Comparison of ENCODE assay signal across 8 cellular contexts in genomic region chr19:4676955-4677731, GRCh38. TPM values are rescaled to one million over a fixed set of nuclear protein-coding genes. Genes with fewer than 3 reads are reported as not detected.
DNase-seq lines count a peak whose midpoint lies in the region; FAIRE-seq and TF ChIP-seq lines count a peak whose summit lies in the region.

No MANE protein-coding gene starts in this region.

- BruUV-seq in endothelial cell of umbilical vein (replicated peaks; lab: Mats Ljungman, UMichigan) = no TSS peak

- TF ChIP-seq POLR2A in endothelial cell of umbilical vein (IDR thresholded peaks at IDR 0.05; ENCODE audit: low read depth, low read length) = no peak

- no peaks in the 10 kb centered on the region for H3K27me3 ChIP-seq in endothelial cell of umbilical vein (ENCODE audit: control insufficient read depth in 2 of 2, insufficient read depth in 2 of 2, low read length in 2 of 2)

- dilution Hi-C loops in endothelial cell of umbilical vein (cut with MboI; ENCODE audit: extremely low pct_ligation_motif_present, low sequenced_read_pairs) = no loop called here

- H3K79me2 ChIP-seq in endothelial cell of umbilical vein (ENCODE audit: control insufficient read depth, insufficient read depth, low read length) = no peaks in the 10 kb centered on the region

- H3K4me1 ChIP-seq in endothelial cell of umbilical vein (ENCODE audit: control insufficient read depth, extremely low read depth, insufficient read depth, low read length) = no peaks in the 10 kb centered on the region

- no peak overlapping the region for H2AFZ ChIP-seq in endothelial cell of umbilical vein (ENCODE audit: low read depth, low read length)

- peak; percentile 32 to 60 for TF ChIP-seq CTCF in endothelial cell of umbilical vein (IDR thresholded peaks at IDR 0.05; ENCODE audit: extremely low read depth in 1 of 2, insufficient read depth in 1 of 2, low read depth in 1 of 2, low read length in 2 of 2)
- peak; percentile 45 for TF ChIP-seq CTCF in nephron progenitor cell (IDR thresholded peaks at IDR 0.05)

- no peak overlapping the region for H3K4me3 Mint-ChIP-seq in nephron progenitor cell

- H3K4me3 ChIP-seq in endothelial cell of umbilical vein (replicated peaks in 1 of 3; ENCODE audit: insufficient read depth in 1 of 3, low read depth in 1 of 3, low read length in 3 of 3) = no peak overlapping the region

- intact Hi-C loops in endothelial cell of umbilical vein (cut with micrococcal nuclease) = no loop called here

- peaks cover 2 to 15% of the 10 kb centered on the region in 2 experiments for H3K36me3 ChIP-seq in endothelial cell of umbilical vein (ENCODE audit: control insufficient read depth in 2 of 2, extremely low read depth in 1 of 2, insufficient read depth in 2 of 2, low read length in 2 of 2)

- H3K9me3 ChIP-seq in endothelial cell of umbilical vein (replicated peaks; ENCODE audit: control insufficient read depth, insufficient read depth, low read length) = no peaks in the 10 kb centered on the region

- H3K27me3 Mint-ChIP-seq in nephron progenitor cell (ENCODE audit: low read depth, poor library complexity) = peaks cover 4% of the 10 kb centered on the region

- peaks cover 27% of the 10 kb centered on the region for H3K36me3 Mint-ChIP-seq in nephron progenitor cell (ENCODE audit: low read depth)

- no peaks in the 10 kb centered on the region for H3K9me3 Mint-ChIP-seq in nephron progenitor cell

- DNase-seq in Ammon's horn (ENCODE audit: low spot score) = peak; percentile 26
- peak; percentile 45 for DNase-seq in H4 (ENCODE audit: low spot score)
- peak; percentile 37 for DNase-seq in SK-N-DZ (ENCODE audit: low spot score)
- peak; percentile 18 for DNase-seq in endothelial cell of umbilical vein (ENCODE audit: low read depth, low spot score)
- peak; percentile 50 for DNase-seq in nephron progenitor cell
- DNase-seq in NCI-H774 (lab: John Stamatoyannopoulos, UW) = no peak
- no peak for DNase-seq in NCI-H1092 treated with DMSO at 0.1 percent for 48 hours (lab: John Stamatoyannopoulos, UW)
- DNase-seq in GM19238 (ENCODE audit: insufficient read length, low spot score) = no peak

- H4K20me1 ChIP-seq in endothelial cell of umbilical vein (replicated peaks; ENCODE audit: control insufficient read depth, extremely low read depth, insufficient read depth, low read length) = no peaks in the 10 kb centered on the region

- H3K9me1 ChIP-seq in endothelial cell of umbilical vein (replicated peaks; ENCODE audit: control insufficient read depth, extremely low read depth, insufficient read depth, low read length) = no peaks in the 10 kb centered on the region

- POLR2A ChIA-PET in endothelial cell of umbilical vein (lab: Charles Lee) = no interaction called here

- CTCF ChIA-PET in endothelial cell of umbilical vein (lab: Charles Lee) = interaction anchor here (0.6 to 1.5 kb wide), 5 partner anchors 11 to 44 kb away, joined by 3 to 5 read pairs (median 4); no protein-coding TSS in a partner anchor

- peak; percentile 38 for FAIRE-seq in endothelial cell of umbilical vein (lab: Jason Lieb, UNC)

- H3K4me2 ChIP-seq in endothelial cell of umbilical vein (ENCODE audit: insufficient read depth, low read length) = no peak overlapping the region

- no peak overlapping the region for H3K27ac ChIP-seq in endothelial cell of umbilical vein (ENCODE audit: insufficient read depth, low read depth, low read length)

- peak overlapping the region; percentile 39 for H3K27ac Mint-ChIP-seq in nephron progenitor cell

- H3K4me1 Mint-ChIP-seq in nephron progenitor cell = peaks cover 31% of the 10 kb centered on the region

- H3K9ac ChIP-seq in endothelial cell of umbilical vein (replicated peaks; ENCODE audit: extremely low read depth, insufficient read depth, low read length) = no peak overlapping the region

TF ChIP-seq in endothelial cell of umbilical vein, 7 proteins besides CTCF, POLR2A, EP300 and RAD21:
- TF ChIP-seq MYC (IDR thresholded peaks at IDR 0.05; ENCODE audit: low read depth, low read length) (no peak), JUN (IDR thresholded peaks at IDR 0.05; ENCODE audit: borderline replicate concordance, insufficient read depth, insufficient read length, low read depth) (no peak), FOS (IDR thresholded peaks at IDR 0.05; ENCODE audit: borderline replicate concordance, insufficient read depth, low read length) (no peak), GATA2 (IDR thresholded peaks at IDR 0.05; ENCODE audit: insufficient read depth, insufficient read length, low read depth, low read length) (no peak), EZH2 (IDR thresholded peaks at IDR 0.05; ENCODE audit: borderline replicate concordance, low read depth, low read length, severe bottlenecking) (no peak), MAX (IDR thresholded peaks at IDR 0.05; ENCODE audit: insufficient read depth, insufficient read length) (no peak), POLR2AphosphoS5 (IDR thresholded peaks at IDR 0.05; ENCODE audit: insufficient read depth, low read depth, low read length) (no peak)

RNA-seq across cellular contexts. Expression of gene MYDGF, which starts 7.0 kb away (rescaled TPM):
- 165 and 192 TPM in 2 replicates for total RNA-seq in H4 (2014; rRNA removed; shearing (Covaris generic))
- polyA plus RNA-seq in SK-N-DZ (2014; cell fraction: cytosol; rRNA removed) = 66.4 and 72.3 TPM in 2 replicates
- polyA plus RNA-seq in SK-N-DZ (2014; cell fraction: nucleus; rRNA removed) = 38.4 and 39.3 TPM in 2 replicates
- total RNA-seq in endothelial cell of umbilical vein = 187 and 191 TPM in 2 replicates
- polyA plus RNA-seq in endothelial cell of umbilical vein = 337 and 358 TPM in 2 replicates
- polyA plus RNA-seq in endothelial cell of umbilical vein (2011; cell fraction: cytosol; rRNA removed) = 276 and 354 TPM in 2 replicates
- 112 and 113 TPM in 2 replicates for polyA plus RNA-seq in endothelial cell of umbilical vein (2011; cell fraction: nucleus; rRNA removed)
- polyA plus RNA-seq in endothelial cell of umbilical vein (2012) = 316 and 352 TPM in 2 replicates
- polyA minus RNA-seq in endothelial cell of umbilical vein = 78.9 and 81.8 TPM in 2 replicates
- polyA minus RNA-seq in endothelial cell of umbilical vein (2011; cell fraction: cytosol; rRNA and poly(A)+ RNA removed) = 54.6 TPM
- polyA minus RNA-seq in endothelial cell of umbilical vein (2011; cell fraction: nucleus; rRNA and poly(A)+ RNA removed) = 20.1 and 38.7 TPM in 2 replicates

RNA-seq across cellular contexts. Expression of gene TNFAIP8L1, which starts 37.8 kb away (rescaled TPM):
- total RNA-seq in H4 (2014; rRNA removed; shearing (Covaris generic)) = 2.7 and 2.8 TPM in 2 replicates
- polyA plus RNA-seq in SK-N-DZ (2014; cell fraction: cytosol; rRNA removed) = 5.4 and 8.5 TPM in 2 replicates
- 1.8 and 2.0 TPM in 2 replicates for polyA plus RNA-seq in SK-N-DZ (2014; cell fraction: nucleus; rRNA removed)
- 53.7 and 56.1 TPM in 2 replicates for total RNA-seq in endothelial cell of umbilical vein
- 40.0 and 44.8 TPM in 2 replicates for polyA plus RNA-seq in endothelial cell of umbilical vein
- polyA plus RNA-seq in endothelial cell of umbilical vein (2011; cell fraction: cytosol; rRNA removed) = 33.4 and 37.4 TPM in 2 replicates
- polyA plus RNA-seq in endothelial cell of umbilical vein (2011; cell fraction: nucleus; rRNA removed) = 19.3 and 19.4 TPM in 2 replicates
- 21.5 and 29.8 TPM in 2 replicates for polyA plus RNA-seq in endothelial cell of umbilical vein (2012)
- 32.6 and 35.4 TPM in 2 replicates for polyA minus RNA-seq in endothelial cell of umbilical vein
- polyA minus RNA-seq in endothelial cell of umbilical vein (2011; cell fraction: cytosol; rRNA and poly(A)+ RNA removed) = 1.2 TPM
- polyA minus RNA-seq in endothelial cell of umbilical vein (2011; cell fraction: nucleus; rRNA and poly(A)+ RNA removed) = 15.8 and 24.1 TPM in 2 replicates

RNA-seq across cellular contexts. Expression of gene DPP9, which starts 46.5 kb away (rescaled TPM):
- 27.7 and 47.5 TPM in 2 replicates for total RNA-seq in H4 (2014; rRNA removed; shearing (Covaris generic))
- polyA plus RNA-seq in SK-N-DZ (2014; cell fraction: cytosol; rRNA removed) = 17.4 and 29.8 TPM in 2 replicates
- polyA plus RNA-seq in SK-N-DZ (2014; cell fraction: nucleus; rRNA removed) = 20.5 and 30.7 TPM in 2 replicates
- total RNA-seq in endothelial cell of umbilical vein = 87.6 and 98.0 TPM in 2 replicates
- 31.5 and 38.3 TPM in 2 replicates for polyA plus RNA-seq in endothelial cell of umbilical vein
- polyA plus RNA-seq in endothelial cell of umbilical vein (2011; cell fraction: cytosol; rRNA removed) = 20.3 TPM in 2 replicates
- 34.8 and 37.6 TPM in 2 replicates for polyA plus RNA-seq in endothelial cell of umbilical vein (2011; cell fraction: nucleus; rRNA removed)
- 52.3 and 53.6 TPM in 2 replicates for polyA plus RNA-seq in endothelial cell of umbilical vein (2012)
- polyA minus RNA-seq in endothelial cell of umbilical vein = 17.5 and 24.7 TPM in 2 replicates
- polyA minus RNA-seq in endothelial cell of umbilical vein (2011; cell fraction: cytosol; rRNA and poly(A)+ RNA removed) = 17.6 TPM
- 25.6 and 54.2 TPM in 2 replicates for polyA minus RNA-seq in endothelial cell of umbilical vein (2011; cell fraction: nucleus; rRNA and poly(A)+ RNA removed)

Comparison
In these comparisons a context has a peak if more than half of its experiments do, and no peak if none do; other contexts are left out.
1. DNase-seq: peak in Ammon's horn (single experiment), H4 (single experiment), SK-N-DZ (single experiment), endothelial cell of umbilical vein (single experiment) and nephron progenitor cell (single experiment); none in NCI-H774 (single experiment), NCI-H1092 treated with DMSO at 0.1 percent for 48 hours (single experiment) and GM19238 (single experiment).
2. RNA of gene TNFAIP8L1, which starts 37.8 kb away (total RNA-seq): 53.7 to 56.1 TPM in endothelial cell of umbilical vein; 2.7 to 2.8 TPM in H4; every median in the first group is over 10 times any median in the second.